In the genomic region with DNA sequence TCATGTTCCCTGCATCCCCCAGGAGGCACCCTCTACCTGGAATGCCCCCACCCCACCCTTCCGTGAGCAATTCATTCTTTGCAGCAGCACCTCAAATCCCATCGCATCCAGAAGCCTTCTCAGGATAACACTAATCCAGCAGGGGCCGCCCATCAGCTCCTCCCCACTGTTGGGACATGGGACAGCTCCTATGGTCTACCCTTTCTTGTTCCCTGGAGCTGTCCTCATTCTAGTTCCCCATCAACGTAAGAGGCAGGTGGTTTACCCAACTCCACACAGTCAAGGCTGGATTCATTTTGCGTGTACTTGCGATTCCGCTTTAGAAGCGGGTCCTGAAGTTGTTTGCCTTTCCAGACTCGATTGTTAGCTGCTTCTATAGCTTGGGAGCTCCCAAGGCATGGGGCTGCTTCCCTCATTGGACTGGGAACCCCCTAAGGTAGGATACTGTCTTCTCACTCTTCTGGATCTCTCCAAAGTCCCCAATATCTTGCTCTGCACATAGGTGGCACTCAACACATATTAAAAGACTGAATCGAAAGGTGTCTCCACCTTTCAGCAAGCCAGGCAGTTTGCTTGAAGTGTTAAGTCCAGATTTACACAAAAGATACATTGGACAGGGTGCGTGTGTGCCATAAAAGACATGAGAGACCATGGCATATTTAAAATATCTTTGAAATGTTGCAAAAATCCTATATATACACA, we compare ENCODE assay signal across 9 cellular contexts. TPM values are rescaled to one million over a fixed set of nuclear protein-coding genes. Genes with fewer than 3 reads are reported as not detected.
DNase-seq lines count a peak whose midpoint lies in the region; ATAC-seq and TF ChIP-seq lines count a peak whose summit lies in the region.
"Had no signal": no experiment of that assay in that cellular context is flagged by ENCODE, and none has a peak within 500 bp of the region (broad histone marks: within the 10 kb centered on the region; RNA-seq: fewer than 3 reads in every experiment).

No MANE protein-coding gene starts in this region.

- POLR2A ChIA-PET in T-cell (lab: Charles Lee) = no interaction called here

- no peak overlapping the region for H3K4me3 ChIP-seq in CD4-positive, CD25-positive, alpha-beta regulatory T cell (ENCODE audit: low read depth, low read length)
- peak overlapping the region; percentile 59; the same call in 1 of the 2 replicates for H3K4me3 ChIP-seq in iPS-20b (ENCODE audit: low read length)

- H3K27ac Mint-ChIP-seq in CD4-positive, CD25-positive, alpha-beta regulatory T cell = no peak overlapping the region
- H3K27ac Mint-ChIP-seq in T-cell = no peak overlapping the region

- no peaks in the 10 kb centered on the region for H3K27me3 ChIP-seq in CD4-positive, CD25-positive, alpha-beta regulatory T cell (ENCODE audit: control insufficient read depth, insufficient read depth, low read length)
- H3K27me3 ChIP-seq in iPS-20b (ENCODE audit: insufficient read depth, low read length) = peaks cover 54% of the 10 kb centered on the region

- peak overlapping the region; percentile 43 to 89 (median 70) for H3K4me3 Mint-ChIP-seq in CD4-positive, CD25-positive, alpha-beta regulatory T cell
- peak overlapping the region; percentile 53 to 77 (median 57) for H3K4me3 Mint-ChIP-seq in T-cell

- H3K36me3 ChIP-seq in CD4-positive, CD25-positive, alpha-beta regulatory T cell (ENCODE audit: control insufficient read depth, insufficient read depth, low read length) = no peaks in the 10 kb centered on the region
- H3K36me3 ChIP-seq in iPS-20b (ENCODE audit: insufficient read depth, low read depth, low read length) = no peaks in the 10 kb centered on the region

- no peaks in the 10 kb centered on the region for H3K9me3 Mint-ChIP-seq in CD4-positive, CD25-positive, alpha-beta regulatory T cell
- no peaks in the 10 kb centered on the region for H3K9me3 Mint-ChIP-seq in T-cell

- H3K4me1 ChIP-seq in CD4-positive, CD25-positive, alpha-beta regulatory T cell (ENCODE audit: control insufficient read depth, insufficient read depth, low read length, poor library complexity, severe bottlenecking) = peaks cover 9% of the 10 kb centered on the region
- H3K4me1 ChIP-seq in iPS-20b (ENCODE audit: insufficient read depth, low read length) = no peaks in the 10 kb centered on the region

- CTCF ChIA-PET in T-cell (lab: Charles Lee) = interaction anchor here in 1 of 2 donors (0.6 to 1.7 kb wide), 3 partner anchors 131 to 372 kb away, joined by 3 to 5 read pairs (median 4); no protein-coding TSS in a partner anchor

- peak; percentile 19 for TF ChIP-seq CTCF in GM12873 (IDR thresholded peaks at IDR 0.05; ENCODE audit: insufficient read depth, low read depth, low read length, missing control alignments)

- H3K27ac ChIP-seq in CD4-positive, CD25-positive, alpha-beta regulatory T cell (ENCODE audit: insufficient read depth, low read length, poor library complexity, severe bottlenecking) = no peak overlapping the region
- H3K27ac ChIP-seq in iPS-20b (ENCODE audit: low read length) = no peak overlapping the region

- H3K9ac ChIP-seq in iPS-20b (ENCODE audit: low read depth, low read length) = no peak overlapping the region

- H3K36me3 Mint-ChIP-seq in CD4-positive, CD25-positive, alpha-beta regulatory T cell = no peaks in the 10 kb centered on the region
- H3K36me3 Mint-ChIP-seq in T-cell = no peaks in the 10 kb centered on the region

- ATAC-seq in CD4-positive, CD25-positive, alpha-beta regulatory T cell (ENCODE audit: low read depth in 2 of 2) = peak; percentile 34 to 40
- peak in 3 of 4 experiments; percentile 46 to 73 (median 46) for ATAC-seq in T-cell (replicated peaks in 1 of 4)
- no peak for ATAC-seq in GM18861 (IDR thresholded peaks at IDR 0.05; ENCODE audit: unreplicated experiment)

- no peaks in the 10 kb centered on the region for H3K9me3 ChIP-seq in CD4-positive, CD25-positive, alpha-beta regulatory T cell (ENCODE audit: control insufficient read depth in 2 of 2, low read length in 2 of 2)
- no peaks in the 10 kb centered on the region for H3K9me3 ChIP-seq in iPS-20b (ENCODE audit: insufficient read depth, low read depth, low read length)

- DNase-seq in CD4-positive, CD25-positive, alpha-beta regulatory T cell = peak in 2 of 3 donors; percentile 40 to 55
- DNase-seq in T-cell (peak in 3 of 34 experiments; percentile 5 to 9 (median 7)), UCSD-AML1 (lab: John Stamatoyannopoulos, UW; ENCODE audit: unreplicated experiment) (no peak), AG08395 (ENCODE audit: low spot score) (no peak)
- no peak for DNase-seq in stimulated activated CD4-positive, alpha-beta T cell treated with anti-CD3 and anti-CD28 coated beads, Interleukin-4, amount 100 ng/mL, for 4 hours
- DNase-seq: IMR-90 had no signal

- peaks cover 14% of the 10 kb centered on the region for H3K27me3 Mint-ChIP-seq in CD4-positive, CD25-positive, alpha-beta regulatory T cell
- H3K27me3 Mint-ChIP-seq in T-cell = peaks cover 15 to 33% of the 10 kb centered on the region in 2 donors

- peaks cover 0 to 16% (median 4%) of the 10 kb centered on the region in 4 donors for H3K4me1 Mint-ChIP-seq in CD4-positive, CD25-positive, alpha-beta regulatory T cell
- H3K4me1 Mint-ChIP-seq in T-cell = peaks cover 8 to 11% (median 9%) of the 10 kb centered on the region in 3 donors

RNA-seq across cellular contexts. Expression of gene APLN, which starts 0.9 kb away (rescaled TPM):
- not detected for total RNA-seq in CD4-positive, CD25-positive, alpha-beta regulatory T cell
- polyA plus RNA-seq in CD4-positive, CD25-positive, alpha-beta regulatory T cell = not detected
- total RNA-seq in T-cell = under 1 TPM in 1 of 5 donors, not detected in 4; 0.06 TPM

Comparison
In these comparisons a context has a peak if more than half of its experiments do, and no peak if none do; other contexts are left out.
1. DNase-seq: peak in CD4-positive, CD25-positive, alpha-beta regulatory T cell (2 of 3); none in UCSD-AML1 (single experiment), stimulated activated CD4-positive, alpha-beta T cell treated with anti-CD3 and anti-CD28 coated beads, Interleukin-4, amount 100 ng/mL, for 4 hours (0 of 2) and AG08395 (single experiment).